In genomic region chr2:10048501-10049171, GRCh38 we compare ENCODE assay signal across 8 cellular contexts. TPM values are rescaled to one million over a fixed set of nuclear protein-coding genes. Genes with fewer than 3 reads are reported as not detected.
DNase-seq lines count a peak whose midpoint lies in the region; ATAC-seq and TF ChIP-seq lines count a peak whose summit lies in the region.

No MANE protein-coding gene starts in this region.

- H3K79me2 ChIP-seq in GM23338 (replicated peaks; ENCODE audit: insufficient read depth), result no peaks in the 10 kb centered on the region

- peaks cover 9% of the 10 kb centered on the region for H4K20me1 ChIP-seq in GM23338 (replicated peaks; ENCODE audit: insufficient read depth)

- no peak overlapping the region for H3K4me2 ChIP-seq in GM23338

- no peaks in the 10 kb centered on the region for H3K36me3 ChIP-seq in GM23338 (ENCODE audit: insufficient read depth)

- H3K4me1 Mint-ChIP-seq in GM23338, result peaks cover 7% of the 10 kb centered on the region
- peaks cover 11% of the 10 kb centered on the region for H3K4me1 Mint-ChIP-seq in mesothelial cell of epicardium
- peaks cover 19% of the 10 kb centered on the region for H3K4me1 Mint-ChIP-seq in stimulated activated naive CD8-positive, alpha-beta T cell treated with anti-CD3 and anti-CD28 coated beads, Interleukin-15, amount 100 ng/mL, for 72 hours

- H3F3A ChIP-seq in GM23338 (replicated peaks; ENCODE audit: low read depth), result no peaks in the 10 kb centered on the region

- H3K4me1 ChIP-seq in GM23338 (ENCODE audit: insufficient read depth), result 0 out of 2 replicates have a peak, but pooled peaks cover 5% of the 10 kb centered on the region

- H3K27ac Mint-ChIP-seq in GM23338, result no peak overlapping the region
- no peak overlapping the region for H3K27ac Mint-ChIP-seq in mesothelial cell of epicardium
- H3K27ac Mint-ChIP-seq in stimulated activated naive CD8-positive, alpha-beta T cell treated with anti-CD3 and anti-CD28 coated beads, Interleukin-15, amount 100 ng/mL, for 72 hours, result no peak overlapping the region

- H3K27me3 Mint-ChIP-seq in GM23338 (ENCODE audit: insufficient read depth, low read depth, poor library complexity), result peaks cover 20% of the 10 kb centered on the region
- no peaks in the 10 kb centered on the region for H3K27me3 Mint-ChIP-seq in mesothelial cell of epicardium (ENCODE audit: low read depth)
- H3K27me3 Mint-ChIP-seq in stimulated activated naive CD8-positive, alpha-beta T cell treated with anti-CD3 and anti-CD28 coated beads, Interleukin-15, amount 100 ng/mL, for 72 hours, result no peaks in the 10 kb centered on the region

- H3K36me3 Mint-ChIP-seq in GM23338 (ENCODE audit: low read depth) (peaks cover 31% of the 10 kb centered on the region), mesothelial cell of epicardium (peaks cover 21% of the 10 kb centered on the region)

- DNase-seq in GM23338 (ENCODE audit: low spot score) (peak; percentile 65), NOMO-1 treated with DMSO at 0.1 percent for 48 hours (lab: John Stamatoyannopoulos, UW; ENCODE audit: unreplicated experiment) (peak; percentile 80), coronary artery (ENCODE audit: low spot score) (no peak), mesothelial cell of epicardium (ENCODE audit: low spot score in 2 of 2, unreplicated experiment in 2 of 2) (no peak)
- no peak for DNase-seq in stimulated activated naive CD8-positive, alpha-beta T cell treated with anti-CD3 and anti-CD28 coated beads, Interleukin-15, amount 100 ng/mL, for 72 hours
- no peak for DNase-seq in stimulated activated CD4-positive, alpha-beta T cell treated with anti-CD3 and anti-CD28 coated beads, Interleukin-4, amount 100 ng/mL, for 1 hour

- ATAC-seq in GM23338, result peak; percentile 20
- ATAC-seq in stimulated activated naive CD8-positive, alpha-beta T cell treated with anti-CD3 and anti-CD28 coated beads, Interleukin-15, amount 100 ng/mL, for 72 hours, result no peak
- no peak for ATAC-seq in GM21390 (IDR thresholded peaks at IDR 0.05; ENCODE audit: unreplicated experiment)

- peaks cover 6% of the 10 kb centered on the region for H3K27me3 ChIP-seq in GM23338 (ENCODE audit: insufficient read depth)

- H3K27ac ChIP-seq in C4-2B (no peak overlapping the region), GM23338 (ENCODE audit: low read depth) (no peak overlapping the region), coronary artery (peak overlapping the region in 1 of 2 donors; percentile 18)

- H3K4me3 ChIP-seq in GM23338 (no peak overlapping the region), coronary artery (no peak overlapping the region)

- H2AFZ ChIP-seq in GM23338, result no peak overlapping the region

- no peaks in the 10 kb centered on the region for H3K9me2 ChIP-seq in GM23338 (ENCODE audit: insufficient read depth)

- TF ChIP-seq CTCF in C4-2B (conservative IDR thresholded peaks at IDR 0.05) (peak; percentile 78), GM23338 (conservative IDR thresholded peaks at IDR 0.05; ENCODE audit: low read depth in 2 of 2) (peak; percentile 66 to 73), coronary artery (IDR thresholded peaks at IDR 0.05) (peak; percentile 47), mesothelial cell of epicardium (IDR thresholded peaks at IDR 0.05; ENCODE audit: unreplicated experiment) (peak; percentile 60)

- H3K4me3 Mint-ChIP-seq in GM23338 (no peak overlapping the region), mesothelial cell of epicardium (no peak overlapping the region)
- no peak overlapping the region for H3K4me3 Mint-ChIP-seq in stimulated activated naive CD8-positive, alpha-beta T cell treated with anti-CD3 and anti-CD28 coated beads, Interleukin-15, amount 100 ng/mL, for 72 hours

- H3K9me3 Mint-ChIP-seq in GM23338, result peaks cover 12% of the 10 kb centered on the region
- H3K9me3 Mint-ChIP-seq in mesothelial cell of epicardium, result no peaks in the 10 kb centered on the region
- no peaks in the 10 kb centered on the region for H3K9me3 Mint-ChIP-seq in stimulated activated naive CD8-positive, alpha-beta T cell treated with anti-CD3 and anti-CD28 coated beads, Interleukin-15, amount 100 ng/mL, for 72 hours

TF ChIP-seq in GM23338, 12 proteins besides CTCF, POLR2A, EP300 and RAD21 (continues in another document):
- TF ChIP-seq NANOG (IDR thresholded peaks at IDR 0.05; ENCODE audit: borderline replicate concordance) (no peak), ZNF114 (CRISPR knock-in tag; IDR thresholded peaks at IDR 0.05) (no peak), REST (IDR thresholded peaks at IDR 0.05; ENCODE audit: unreplicated experiment) (no peak), STAT1 (IDR thresholded peaks at IDR 0.05; ENCODE audit: unreplicated experiment) (no peak), CREB1 (CRISPR knock-in tag; IDR thresholded peaks at IDR 0.05; ENCODE audit: low read depth) (no peak), ZNF331 (CRISPR knock-in tag; IDR thresholded peaks at IDR 0.05; ENCODE audit: low read depth) (no peak)

RNA-seq across cellular contexts. Expression of gene KLF11, which starts 5.3 kb away (rescaled TPM):
- total RNA-seq in GM23338 (2014; rRNA removed; shearing (Covaris generic)), result 5.1 and 5.6 TPM in 2 replicates
- 1.4 and 1.6 TPM in 2 replicates for polyA plus RNA-seq in GM23338 (2016; fragmentation: Nextera tagmentation; extraction: Ambion mirVana)
- 14.0 to 15.8 TPM (median 14.5 TPM) in 3 replicates for total RNA-seq in mesothelial cell of epicardium

RNA-seq across cellular contexts. Expression of gene CYS1, which starts 31.6 kb away (rescaled TPM):
- 0.04 and 0.31 TPM in 2 replicates for total RNA-seq in GM23338 (2014; rRNA removed; shearing (Covaris generic))
- polyA plus RNA-seq in GM23338 (2016; fragmentation: Nextera tagmentation; extraction: Ambion mirVana), result 0.30 and 0.32 TPM in 2 replicates
- 1.3 to 1.4 TPM (median 1.3 TPM) in 3 replicates for total RNA-seq in mesothelial cell of epicardium

Comparison
In these comparisons a context has a peak if more than half of its experiments do, and no peak if none do; other contexts are left out.
1. DNase-seq: peak in GM23338 (single experiment) and NOMO-1 treated with DMSO at 0.1 percent for 48 hours (single experiment); none in coronary artery (single experiment), mesothelial cell of epicardium (0 of 2), stimulated activated naive CD8-positive, alpha-beta T cell treated with anti-CD3 and anti-CD28 coated beads, Interleukin-15, amount 100 ng/mL, for 72 hours (0 of 2) and stimulated activated CD4-positive, alpha-beta T cell treated with anti-CD3 and anti-CD28 coated beads, Interleukin-4, amount 100 ng/mL, for 1 hour (single experiment).
2. Peak in every context shown above with its lines, with median percentiles within 50 percentile points of each other: CTCF ChIP-seq.